In genomic region chr10:46514431-46514861, GRCh38 we compare ENCODE assay signal across 22 cellular contexts. TPM values are rescaled to one million over a fixed set of nuclear protein-coding genes. Genes with fewer than 3 reads are reported as not detected.
DNase-seq lines count a peak whose midpoint lies in the region; ATAC-seq and TF ChIP-seq lines count a peak whose summit lies in the region.
"Had no signal": no experiment of that assay in that cellular context is flagged by ENCODE, and none has a peak within 500 bp of the region (broad histone marks: within the 10 kb centered on the region; RNA-seq: fewer than 3 reads in every experiment).

No MANE protein-coding gene starts in this region.

- H4K20me1 ChIP-seq in SK-N-SH (ENCODE audit: insufficient read depth), result no peaks in the 10 kb centered on the region

- 71 to 73% methylated on average over 6 of the region's 6 CpGs for WGBS in testis, 2 donors
- WGBS in SK-N-SH (ENCODE audit: low lambda C conversion rate), result 77% methylated on average over 6 of the region's 6 CpGs

- no peak overlapping the region for H3K9ac ChIP-seq in SK-N-SH

- no peaks in the 10 kb centered on the region for H3K9me3 ChIP-seq in testis
- H3K9me3 ChIP-seq in SK-N-SH, result no peaks in the 10 kb centered on the region
- H3K9me3 ChIP-seq: ascending aorta, right lobe of liver had no signal

- peaks cover 3% of the 10 kb centered on the region for H3K27me3 Mint-ChIP-seq in activated CD4-positive, alpha-beta memory T cell treated with anti-CD3 and anti-CD28 coated beads for 36 hours
- H3K27me3 Mint-ChIP-seq: CD4-positive, CD25-positive, alpha-beta regulatory T cell; stimulated activated memory B cell treated with anti-CD40 and anti-IgM and Interleukin-4, amounts not matched to agents 10 μg/mL and 1 μg/mL and 100 μg/mL, for 72 hours had no signal

- no peaks in the 10 kb centered on the region for H3K9me3 Mint-ChIP-seq in activated CD4-positive, alpha-beta memory T cell treated with anti-CD3 and anti-CD28 coated beads for 36 hours
- H3K9me3 Mint-ChIP-seq: stimulated activated memory B cell treated with anti-CD40 and anti-IgM and Interleukin-4, amounts not matched to agents 10 μg/mL and 1 μg/mL and 100 μg/mL, for 72 hours; T-helper 2 cell treated with Interferon-gamma antibody and Interleukin-4, amounts not matched to agents 5 μg/mL and 100 μg/mL, for 36 hours had no signal

- H2AFZ ChIP-seq in SK-N-SH (ENCODE audit: low read depth), result no peak overlapping the region

- DNase-seq in Right ventricle myocardium inferior (ENCODE audit: missing footprints), result peak; percentile 45
- DNase-seq in Right ventricle myocardium superior, result no peak
- DNase-seq in activated CD4-positive, alpha-beta memory T cell treated with anti-CD3 and anti-CD28 coated beads for 36 hours, result peak; percentile 4
- DNase-seq in islet precursor cell, result peak; percentile 47
- DNase-seq in testis, result peak; percentile 8
- DNase-seq in retina, result no peak
- DNase-seq in SK-N-SH, result no peak
- DNase-seq: CD4-positive, CD25-positive, alpha-beta regulatory T cell; NCI-H1417; NCI-H2107; NCI-H510A; nucleus accumbens had no signal

- H3K4me1 ChIP-seq in testis (no peaks in the 10 kb centered on the region), SK-N-SH (ENCODE audit: control insufficient read depth in 1 of 2, insufficient read depth in 2 of 2, low read depth in 1 of 2, low read length in 1 of 2) (peaks cover 0 to 3% of the 10 kb centered on the region in 2 experiments; a peak in 1 of 4 replicates)
- H3K4me1 ChIP-seq: ascending aorta, right lobe of liver had no signal

- intact Hi-C loops in Right ventricle myocardium inferior (cut with DNase I), result no loop called here
- intact Hi-C loops in Right ventricle myocardium superior (cut with DNase I), result no loop called here
- intact Hi-C loops in activated CD4-positive, alpha-beta memory T cell treated with anti-CD3 and anti-CD28 coated beads for 36 hours (cut with micrococcal nuclease), result no loop called here
- intact Hi-C loops in testis (cut with DNase I; ENCODE audit: low total_unique reads), result no loop called here

- no peak for TF ChIP-seq EP300 in SK-N-SH (IDR thresholded peaks at IDR 0.05; ENCODE audit: borderline replicate concordance in 1 of 2, low read depth in 1 of 2, low read length in 1 of 2)

- H3K27ac ChIP-seq in testis (no peak overlapping the region), SK-N-SH (ENCODE audit: low read depth in 2 of 2, low read length in 1 of 2) (no peak overlapping the region)
- H3K27ac ChIP-seq: ascending aorta, right lobe of liver had no signal

- no peak overlapping the region for H3K4me2 ChIP-seq in SK-N-SH

- no peak overlapping the region for H3K27ac Mint-ChIP-seq in activated CD4-positive, alpha-beta memory T cell treated with anti-CD3 and anti-CD28 coated beads for 36 hours
- H3K27ac Mint-ChIP-seq: CD4-positive, CD25-positive, alpha-beta regulatory T cell; stimulated activated memory B cell treated with anti-CD40 and anti-IgM and Interleukin-4, amounts not matched to agents 10 μg/mL and 1 μg/mL and 100 μg/mL, for 72 hours; T-helper 2 cell treated with Interferon-gamma antibody and Interleukin-4, amounts not matched to agents 5 μg/mL and 100 μg/mL, for 36 hours had no signal

- H3K27me3 ChIP-seq in testis (no peaks in the 10 kb centered on the region), SK-N-SH (ENCODE audit: insufficient read depth) (no peaks in the 10 kb centered on the region)
- H3K27me3 ChIP-seq: ascending aorta, right lobe of liver had no signal

- H3F3A ChIP-seq in SK-N-SH (replicated peaks; ENCODE audit: insufficient read depth), result peaks cover 3% of the 10 kb centered on the region

- TF ChIP-seq POLR2A in testis (IDR thresholded peaks at IDR 0.05), result no peak

- H3K4me1 Mint-ChIP-seq in activated CD4-positive, alpha-beta memory T cell treated with anti-CD3 and anti-CD28 coated beads for 36 hours (ENCODE audit: low read depth), result no peaks in the 10 kb centered on the region
- H3K4me1 Mint-ChIP-seq: CD4-positive, CD25-positive, alpha-beta regulatory T cell; stimulated activated memory B cell treated with anti-CD40 and anti-IgM and Interleukin-4, amounts not matched to agents 10 μg/mL and 1 μg/mL and 100 μg/mL, for 72 hours had no signal

- H3K36me3 ChIP-seq in testis (ENCODE audit: low read depth, missing control alignments) (no peaks in the 10 kb centered on the region), SK-N-SH (replicated peaks in 1 of 2; ENCODE audit: control insufficient read depth in 1 of 2, insufficient read depth in 2 of 2, low read length in 1 of 2) (no peaks in the 10 kb centered on the region)
- H3K36me3 ChIP-seq: ascending aorta, right lobe of liver had no signal

- TF ChIP-seq RAD21 in SK-N-SH (IDR thresholded peaks at IDR 0.05; ENCODE audit: low read length), result no peak

- TF ChIP-seq CTCF in testis (IDR thresholded peaks at IDR 0.05), result no peak
- no peak for TF ChIP-seq CTCF in SK-N-SH (IDR thresholded peaks at IDR 0.05)

- POLR2A ChIA-PET in activated CD4-positive, alpha-beta memory T cell treated with anti-CD3 and anti-CD28 coated beads for 36 hours (lab: Charles Lee), result no interaction called here
- POLR2A ChIA-PET in SK-N-SH (lab: Yijun Ruan, JAX), result no interaction called here

- H3K4me3 ChIP-seq in testis, result no peak overlapping the region
- no peak overlapping the region for H3K4me3 ChIP-seq in SK-N-SH (ENCODE audit: low read depth in 2 of 2, low read length in 1 of 2)
- H3K4me3 ChIP-seq: ascending aorta, right lobe of liver had no signal

- ATAC-seq in Right ventricle myocardium inferior (no peak), Right ventricle myocardium superior (ENCODE audit: poor library complexity) (no peak), esophagus mucosa (no peak)
- ATAC-seq: SK-N-SH treated with all-trans-retinoic acid at 6 μM for 48 hours; stimulated activated memory B cell treated with anti-CD40 and anti-IgM and Interleukin-4, amounts not matched to agents 10 μg/mL and 1 μg/mL and 100 μg/mL, for 72 hours had no signal

- CTCF ChIA-PET in activated CD4-positive, alpha-beta memory T cell treated with anti-CD3 and anti-CD28 coated beads for 36 hours (lab: Charles Lee), result no interaction called here
- CTCF ChIA-PET in SK-N-SH (lab: Yijun Ruan, JAX), result no interaction called here

- H3K79me2 ChIP-seq in SK-N-SH (ENCODE audit: insufficient read depth), result no peaks in the 10 kb centered on the region

- H3K36me3 Mint-ChIP-seq in activated CD4-positive, alpha-beta memory T cell treated with anti-CD3 and anti-CD28 coated beads for 36 hours, result no peaks in the 10 kb centered on the region
- H3K36me3 Mint-ChIP-seq: CD4-positive, CD25-positive, alpha-beta regulatory T cell; stimulated activated memory B cell treated with anti-CD40 and anti-IgM and Interleukin-4, amounts not matched to agents 10 μg/mL and 1 μg/mL and 100 μg/mL, for 72 hours had no signal

- no peaks in the 10 kb centered on the region for H3K9me2 ChIP-seq in SK-N-SH

- no peak overlapping the region for H3K4me3 Mint-ChIP-seq in activated CD4-positive, alpha-beta memory T cell treated with anti-CD3 and anti-CD28 coated beads for 36 hours
- H3K4me3 Mint-ChIP-seq: CD4-positive, CD25-positive, alpha-beta regulatory T cell; stimulated activated memory B cell treated with anti-CD40 and anti-IgM and Interleukin-4, amounts not matched to agents 10 μg/mL and 1 μg/mL and 100 μg/mL, for 72 hours; T-helper 2 cell treated with Interferon-gamma antibody and Interleukin-4, amounts not matched to agents 5 μg/mL and 100 μg/mL, for 36 hours had no signal

TF ChIP-seq in SK-N-SH, 30 proteins besides CTCF, POLR2A, EP300 and RAD21 (continues in another document):
- TF ChIP-seq TAF1 (IDR thresholded peaks at IDR 0.05; ENCODE audit: borderline replicate concordance, low read depth, low read length) (no peak), RFX5 (IDR thresholded peaks at IDR 0.05; ENCODE audit: low read length) (no peak), MAX (IDR thresholded peaks at IDR 0.05; ENCODE audit: low read depth) (no peak), MXI1 (IDR thresholded peaks at IDR 0.05; ENCODE audit: low read depth, low read length) (no peak), ELF1 (IDR thresholded peaks at IDR 0.05) (no peak), USF2 (IDR thresholded peaks at IDR 0.05; ENCODE audit: borderline replicate concordance, low read depth, low read length) (no peak), EZH2phosphoT487 (IDR thresholded peaks at IDR 0.05; ENCODE audit: borderline replicate concordance, low read depth) (no peak), GATA2 (CRISPR knock-in tag; IDR thresholded peaks at IDR 0.05) (no peak)

RNA-seq across cellular contexts. Expression of gene GPRIN2, which starts 42.0 kb away (rescaled TPM):
- total RNA-seq in Right ventricle myocardium inferior (not detected), Right ventricle myocardium superior (not detected), testis (1 to 10 TPM; 4.3 to 4.9 TPM), esophagus mucosa (4.5 TPM)
- not detected for total RNA-seq in activated CD4-positive, alpha-beta memory T cell treated with anti-CD3 and anti-CD28 coated beads for 36 hours
- polyA plus RNA-seq in testis (ENCODE audit: insufficient read depth, low read depth, low replicate concordance) (5.7 TPM), SK-N-SH (2012; rRNA removed) (0.03 TPM in 1 of 2 replicates, not detected in the other)
- polyA plus RNA-seq in SK-N-SH (2012; cell fraction: cytosol; rRNA removed), result 0.01 TPM in 1 of 2 replicates, not detected in the other
- polyA plus RNA-seq in SK-N-SH (2012; cell fraction: nucleus; rRNA removed), result 0.06 and 0.13 TPM in 2 replicates
- total RNA-seq: CD4-positive, CD25-positive, alpha-beta regulatory T cell; fibroblast of lung; G401; RPMI7951 had no signal
- polyA plus RNA-seq: CD4-positive, CD25-positive, alpha-beta regulatory T cell; fibroblast of lung had no signal

RNA-seq across cellular contexts. Expression of gene NPY4R, which starts 48.7 kb away (rescaled TPM):
- total RNA-seq in Right ventricle myocardium inferior (not detected), Right ventricle myocardium superior (not detected), testis (under 1 TPM in 1 of 2 donors, not detected in 1; 0.12 TPM), esophagus mucosa (0.32 TPM)
- total RNA-seq in activated CD4-positive, alpha-beta memory T cell treated with anti-CD3 and anti-CD28 coated beads for 36 hours, result not detected
- polyA plus RNA-seq in testis (ENCODE audit: insufficient read depth, low read depth, low replicate concordance) (0.26 TPM), SK-N-SH (2012; rRNA removed) (0.03 and 0.06 TPM in 2 replicates)
- 0.01 and 0.09 TPM in 2 replicates for polyA plus RNA-seq in SK-N-SH (2012; cell fraction: cytosol; rRNA removed)
- 0.04 and 0.08 TPM in 2 replicates for polyA plus RNA-seq in SK-N-SH (2012; cell fraction: nucleus; rRNA removed)
- total RNA-seq: ascending aorta; CD4-positive, CD25-positive, alpha-beta regulatory T cell; fibroblast of lung; G401; liver; right lobe of liver; RPMI7951 had no signal
- polyA plus RNA-seq: CD4-positive, CD25-positive, alpha-beta regulatory T cell; liver had no signal

Comparison
In these comparisons a context has a peak if more than half of its experiments do, and no peak if none do; other contexts are left out.
1. DNase-seq: peak in Right ventricle myocardium inferior (single experiment), activated CD4-positive, alpha-beta memory T cell treated with anti-CD3 and anti-CD28 coated beads for 36 hours (single experiment), islet precursor cell (single experiment) and testis (single experiment); none in Right ventricle myocardium superior (single experiment), retina (single experiment) and SK-N-SH (single experiment).